ENCODE assay signal across 10 cellular contexts in the genomic region with DNA sequence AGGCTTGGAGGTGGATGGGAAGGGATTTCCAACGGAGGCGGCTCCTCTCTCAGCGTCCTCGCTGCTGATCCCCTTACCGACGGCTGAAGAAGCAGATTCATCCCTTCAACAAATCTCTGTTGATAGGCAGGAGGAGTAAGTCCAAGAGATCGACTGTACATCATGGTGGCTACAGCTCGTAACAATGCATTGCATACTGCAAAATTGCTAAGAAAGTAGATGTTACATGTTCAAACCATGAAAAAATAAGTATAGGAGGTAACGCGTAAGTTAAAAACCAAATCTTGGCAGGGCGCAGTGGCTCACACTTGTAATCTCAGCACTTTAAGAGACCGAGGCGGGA. TPM values are rescaled to one million over a fixed set of nuclear protein-coding genes. Genes with fewer than 3 reads are reported as not detected.
A peak's percentile ranks its signal among the peaks of the same experiment; 100 is the strongest.
DNase-seq lines count a peak whose midpoint lies in the region; ATAC-seq and TF ChIP-seq lines count a peak whose summit lies in the region.
"Had no signal": no experiment of that assay in that cellular context is flagged by ENCODE, and none has a peak within 500 bp of the region (broad histone marks: within the 10 kb centered on the region; RNA-seq: fewer than 3 reads in every experiment).

No MANE protein-coding gene starts in this region.

- no peaks in the 10 kb centered on the region; the same call in 1 of the 2 replicates for H3K9me3 ChIP-seq in SJSA1 (replicated peaks)

- peaks cover 36% of the 10 kb centered on the region for H3K36me3 Mint-ChIP-seq in activated T-cell treated with anti-CD3 and anti-CD28 coated beads, Interleukin-2, amount 50 U/mL, for 24 hours (ENCODE audit: low read depth)
- peaks cover 19% of the 10 kb centered on the region for H3K36me3 Mint-ChIP-seq in endothelial cell (ENCODE audit: low read depth, unreplicated experiment)
- H3K36me3 Mint-ChIP-seq in stimulated activated memory B cell treated with anti-CD40 and anti-IgM and Interleukin-4, amounts not matched to agents 10 μg/mL and 1 μg/mL and 100 μg/mL, for 72 hours, result peaks cover 23% of the 10 kb centered on the region

- peak overlapping the region; percentile 64; the same call in 1 of the 2 replicates for H3K4me3 ChIP-seq in SJSA1

- peaks cover 18% of the 10 kb centered on the region for H3K36me3 ChIP-seq in SJSA1

- no peak for DNase-seq in activated T-cell treated with anti-CD3 and anti-CD28 coated beads, Interleukin-2, amount 50 U/mL, for 24 hours
- no peak for DNase-seq in activated T-cell treated with anti-CD3 and anti-CD28 coated beads, Interleukin-2, amount 50 U/mL, for 1 hour
- DNase-seq in SJSA1 (ENCODE audit: low read depth in 1 of 2, low spot score in 2 of 2) (no peak), endothelial cell (ENCODE audit: low spot score) (no peak)

- no peaks in the 10 kb centered on the region for H3K9me3 Mint-ChIP-seq in activated T-cell treated with anti-CD3 and anti-CD28 coated beads, Interleukin-2, amount 50 U/mL, for 24 hours
- H3K9me3 Mint-ChIP-seq in endothelial cell (ENCODE audit: unreplicated experiment), result no peaks in the 10 kb centered on the region
- no peaks in the 10 kb centered on the region for H3K9me3 Mint-ChIP-seq in stimulated activated memory B cell treated with anti-CD40 and anti-IgM and Interleukin-4, amounts not matched to agents 10 μg/mL and 1 μg/mL and 100 μg/mL, for 72 hours

- H3K27me3 ChIP-seq in SJSA1 (replicated peaks), result peaks cover 7% of the 10 kb centered on the region

- peaks cover 25% of the 10 kb centered on the region for H3K4me1 Mint-ChIP-seq in activated T-cell treated with anti-CD3 and anti-CD28 coated beads, Interleukin-2, amount 50 U/mL, for 24 hours (ENCODE audit: low read depth)
- peaks cover 4% of the 10 kb centered on the region for H3K4me1 Mint-ChIP-seq in endothelial cell (ENCODE audit: unreplicated experiment)
- peaks cover 33% of the 10 kb centered on the region for H3K4me1 Mint-ChIP-seq in stimulated activated memory B cell treated with anti-CD40 and anti-IgM and Interleukin-4, amounts not matched to agents 10 μg/mL and 1 μg/mL and 100 μg/mL, for 72 hours

- H3K27ac Mint-ChIP-seq in activated T-cell treated with anti-CD3 and anti-CD28 coated beads, Interleukin-2, amount 50 U/mL, for 24 hours, result peak overlapping the region; percentile 5
- H3K27ac Mint-ChIP-seq in endothelial cell (ENCODE audit: unreplicated experiment), result no peak overlapping the region
- H3K27ac Mint-ChIP-seq in stimulated activated memory B cell treated with anti-CD40 and anti-IgM and Interleukin-4, amounts not matched to agents 10 μg/mL and 1 μg/mL and 100 μg/mL, for 72 hours, result peak overlapping the region; percentile 79

- peak overlapping the region; percentile 94 for H3K4me3 Mint-ChIP-seq in activated T-cell treated with anti-CD3 and anti-CD28 coated beads, Interleukin-2, amount 50 U/mL, for 24 hours
- peak overlapping the region; percentile 49 for H3K4me3 Mint-ChIP-seq in endothelial cell (ENCODE audit: unreplicated experiment)
- peak overlapping the region; percentile 82 for H3K4me3 Mint-ChIP-seq in stimulated activated memory B cell treated with anti-CD40 and anti-IgM and Interleukin-4, amounts not matched to agents 10 μg/mL and 1 μg/mL and 100 μg/mL, for 72 hours

- no peak overlapping the region for H3K27ac ChIP-seq in SJSA1

- no peak for ATAC-seq in stimulated activated memory B cell treated with anti-CD40 and anti-IgM and Interleukin-4, amounts not matched to agents 10 μg/mL and 1 μg/mL and 100 μg/mL, for 72 hours
- no peak for ATAC-seq in HG03196 (IDR thresholded peaks at IDR 0.05; ENCODE audit: unreplicated experiment)
- ATAC-seq in HG03039 (IDR thresholded peaks at IDR 0.05; ENCODE audit: unreplicated experiment), result no peak
- no peak for ATAC-seq in GM21529 (IDR thresholded peaks at IDR 0.05; ENCODE audit: unreplicated experiment)

- H3K4me1 ChIP-seq in SJSA1 (replicated peaks), result 0 out of 2 replicates have a peak, but pooled peaks cover 3% of the 10 kb centered on the region

- no peak for TF ChIP-seq CTCF in endothelial cell (IDR thresholded peaks at IDR 0.05; ENCODE audit: unreplicated experiment)

- H3K27me3 Mint-ChIP-seq in activated T-cell treated with anti-CD3 and anti-CD28 coated beads, Interleukin-2, amount 50 U/mL, for 24 hours, result peaks cover 20% of the 10 kb centered on the region
- peaks cover 2% of the 10 kb centered on the region for H3K27me3 Mint-ChIP-seq in endothelial cell (ENCODE audit: unreplicated experiment)
- H3K27me3 Mint-ChIP-seq in stimulated activated memory B cell treated with anti-CD40 and anti-IgM and Interleukin-4, amounts not matched to agents 10 μg/mL and 1 μg/mL and 100 μg/mL, for 72 hours, result no peaks in the 10 kb centered on the region

RNA-seq across cellular contexts. Expression of a gene that starts 0.5 kb away (rescaled TPM):
- total RNA-seq in SJSA1 (2014; rRNA removed; shearing (Covaris generic)), result 67.6 and 74.4 TPM in 2 replicates
- 28.7 TPM for total RNA-seq in endothelial cell (ENCODE audit: unreplicated experiment)

RNA-seq across cellular contexts. Expression of a gene that starts 19.1 kb away (rescaled TPM):
- total RNA-seq in SJSA1 (2014; rRNA removed; shearing (Covaris generic)), result not detected in 2 replicates
- total RNA-seq in endothelial cell (ENCODE audit: unreplicated experiment), result 0.82 TPM

RNA-seq across cellular contexts. Expression of a gene that starts 37.8 kb away (rescaled TPM):
- 0.03 TPM in 1 of 2 replicates, not detected in the other for total RNA-seq in SJSA1 (2014; rRNA removed; shearing (Covaris generic))
- 7.7 TPM for total RNA-seq in endothelial cell (ENCODE audit: unreplicated experiment)
- total RNA-seq: LHCN-M2, NCI-H460 had no signal

RNA-seq across cellular contexts. Expression of a gene that starts 42.8 kb away (rescaled TPM):
- total RNA-seq in SJSA1 (2014; rRNA removed; shearing (Covaris generic)), result 56.5 and 67.0 TPM in 2 replicates
- 60.4 TPM for total RNA-seq in endothelial cell (ENCODE audit: unreplicated experiment)

RNA-seq across cellular contexts. Expression of a gene that starts 45.0 kb away (rescaled TPM):
- 146 and 185 TPM in 2 replicates for total RNA-seq in SJSA1 (2014; rRNA removed; shearing (Covaris generic))
- total RNA-seq in endothelial cell (ENCODE audit: unreplicated experiment), result 56.8 TPM
